In the genomic region with DNA sequence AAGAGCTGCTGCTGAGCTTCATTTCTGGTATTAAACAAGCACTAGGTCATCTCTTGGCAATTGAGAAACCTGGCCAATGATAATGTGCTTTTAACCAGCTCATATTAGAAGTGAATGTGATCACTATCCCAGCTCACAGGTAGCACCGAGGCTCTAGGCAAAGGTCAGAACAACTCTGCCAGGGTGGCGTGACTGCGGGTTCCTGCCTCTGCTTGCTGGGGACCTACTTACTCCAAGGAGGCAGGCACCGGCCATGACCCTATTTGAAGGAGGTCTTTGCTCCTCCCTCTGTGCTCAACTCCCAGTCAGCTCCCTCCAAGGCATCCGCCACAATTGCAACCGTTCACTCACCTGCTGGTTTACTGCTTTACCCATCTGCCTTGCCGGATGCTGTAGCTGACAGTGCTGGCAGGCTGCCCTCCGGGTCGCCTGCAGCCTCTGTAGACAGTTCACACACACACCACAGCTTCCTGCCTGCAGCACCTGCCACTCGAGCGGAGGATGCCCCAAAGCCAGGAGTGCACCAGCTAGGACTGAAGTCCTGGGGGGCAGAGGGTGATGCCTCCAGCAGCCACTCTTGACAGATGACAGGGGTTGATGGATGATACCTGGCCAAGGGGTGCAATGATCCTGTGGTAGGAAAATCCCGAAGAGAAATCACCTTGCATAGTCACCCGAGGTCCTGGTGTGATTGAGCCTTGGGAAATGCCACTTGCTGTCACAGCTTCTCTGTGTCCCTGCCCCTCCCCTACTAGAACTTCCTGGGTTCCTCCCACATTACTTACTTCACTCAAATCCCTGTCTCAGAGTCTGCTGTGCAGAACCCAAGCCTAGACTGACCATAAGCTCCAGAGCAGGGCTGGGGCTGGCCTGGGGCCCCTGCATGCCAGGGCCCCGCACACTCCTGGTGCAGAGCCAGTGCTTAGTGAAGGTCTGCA, we compare ENCODE assay signal across 10 cellular contexts. TPM values are rescaled to one million over a fixed set of nuclear protein-coding genes. Genes with fewer than 3 reads are reported as not detected.
DNase-seq lines count a peak whose midpoint lies in the region; ATAC-seq and TF ChIP-seq lines count a peak whose summit lies in the region.
"Had no signal": no experiment of that assay in that cellular context is flagged by ENCODE, and none has a peak within 500 bp of the region (broad histone marks: within the 10 kb centered on the region; RNA-seq: fewer than 3 reads in every experiment).

No MANE protein-coding gene starts in this region.

- no peak overlapping the region for H2BK120ac ChIP-seq in neuronal stem cell (ENCODE audit: low read depth, low read length)

- H3K9ac ChIP-seq in neuronal stem cell (ENCODE audit: low read depth, low read length, poor library complexity): no peak overlapping the region

- H3K4me2 ChIP-seq in neuronal stem cell (ENCODE audit: insufficient read depth, low read length, poor library complexity, severe bottlenecking): no peak overlapping the region

- CTCF ChIA-PET in activated CD8-positive, alpha-beta T cell treated with anti-CD3 and anti-CD28 coated beads, Interleukin-2, amount 10 ng/mL, durations not matched to agents 7 days and 5 days (lab: Charles Lee): interaction anchor here (0.8 to 2.1 kb wide), 8 partner anchors 13 to 308 kb away, joined by 3 to 8 read pairs (median 5); a partner anchor contains a TSS

- no peak for TF ChIP-seq EP300 in tibial nerve (IDR thresholded peaks at IDR 0.05)

- WGBS in neuronal stem cell (ENCODE audit: extremely low coverage in 2 of 2, insufficient read length in 2 of 2, insufficient replicate concordance in 1 of 2), 2 donors: no CpG with 5 or more reads among the region's 14 CpGs
- WGBS in tibial nerve, 2 donors: 52 to 53% methylated on average over 10 to 14 of the region's 14 CpGs

- no peak overlapping the region for H3K4ac ChIP-seq in neuronal stem cell (ENCODE audit: low read length)

- no peak overlapping the region for H2AK5ac ChIP-seq in neuronal stem cell (ENCODE audit: low read depth, low read length)

- H3K4me1 Mint-ChIP-seq in activated CD8-positive, alpha-beta T cell treated with anti-CD3 and anti-CD28 coated beads, Interleukin-2, amount 10 ng/mL, durations not matched to agents 7 days and 5 days (ENCODE audit: low read depth): peaks cover 26% of the 10 kb centered on the region

- POLR2A ChIA-PET in activated CD8-positive, alpha-beta T cell treated with anti-CD3 and anti-CD28 coated beads, Interleukin-2, amount 10 ng/mL, durations not matched to agents 7 days and 5 days (lab: Charles Lee): interaction anchor here (0.6 to 1.6 kb wide), 7 partner anchors 8 to 157 kb away, joined by 3 to 4 read pairs (median 3); a partner anchor contains a TSS

- H3K27ac Mint-ChIP-seq in activated CD8-positive, alpha-beta T cell treated with anti-CD3 and anti-CD28 coated beads, Interleukin-2, amount 10 ng/mL, durations not matched to agents 7 days and 5 days: peak overlapping the region; percentile 78

- no peak overlapping the region for H3K4me3 ChIP-seq in neuronal stem cell (ENCODE audit: low read length in 2 of 2)
- no peak overlapping the region for H3K4me3 ChIP-seq in tibial nerve
- H3K4me3 ChIP-seq: dorsolateral prefrontal cortex had no signal

- no peak overlapping the region for H3K23ac ChIP-seq in neuronal stem cell (ENCODE audit: low read depth, low read length, poor library complexity)

- no peak overlapping the region for H3K4me3 Mint-ChIP-seq in activated CD8-positive, alpha-beta T cell treated with anti-CD3 and anti-CD28 coated beads, Interleukin-2, amount 10 ng/mL, durations not matched to agents 7 days and 5 days

- H3K9me3 ChIP-seq in neuronal stem cell (replicated peaks in 1 of 2; ENCODE audit: control insufficient read depth in 2 of 2, insufficient read depth in 1 of 2, low read depth in 1 of 2, low read length in 2 of 2) (peaks cover 1 to 2% of the 10 kb centered on the region in 2 donors), tibial nerve (no peaks in the 10 kb centered on the region)

- no peak overlapping the region for H2AFZ ChIP-seq in neuronal stem cell (ENCODE audit: low read length)

- H3K9me3 Mint-ChIP-seq in activated CD8-positive, alpha-beta T cell treated with anti-CD3 and anti-CD28 coated beads, Interleukin-2, amount 10 ng/mL, durations not matched to agents 7 days and 5 days (ENCODE audit: insufficient read depth): no peaks in the 10 kb centered on the region

- H3K27me3 ChIP-seq in neuronal stem cell (ENCODE audit: control insufficient read depth in 3 of 3, insufficient read depth in 3 of 3, low read depth in 1 of 3, low read length in 3 of 3) (peaks cover 0 to 38% (median 11%) of the 10 kb centered on the region in 3 experiments), tibial nerve (peaks cover 0 to 39% of the 10 kb centered on the region in 2 donors)

- no peak for TF ChIP-seq POLR2A in tibial nerve (IDR thresholded peaks at IDR 0.05)

- TF ChIP-seq CTCF in tibial nerve (IDR thresholded peaks at IDR 0.05): no peak

- H3K79me1 ChIP-seq in neuronal stem cell (ENCODE audit: low read depth, low read length): no peaks in the 10 kb centered on the region

- H4K8ac ChIP-seq in neuronal stem cell (ENCODE audit: low read depth, low read length): no peak overlapping the region

- H3K4me1 ChIP-seq in neuronal stem cell (ENCODE audit: control insufficient read depth in 2 of 2, insufficient read depth in 1 of 2, low read depth in 1 of 2, low read length in 2 of 2): peaks cover 0 to 8% of the 10 kb centered on the region in 2 donors
- no peaks in the 10 kb centered on the region for H3K4me1 ChIP-seq in tibial nerve

- H3K27me3 Mint-ChIP-seq in activated CD8-positive, alpha-beta T cell treated with anti-CD3 and anti-CD28 coated beads, Interleukin-2, amount 10 ng/mL, durations not matched to agents 7 days and 5 days (ENCODE audit: low read depth): peaks cover 16% of the 10 kb centered on the region

- peak; percentile 44 for ATAC-seq in GM21360 (IDR thresholded peaks at IDR 0.05; ENCODE audit: unreplicated experiment)
- ATAC-seq in activated CD8-positive, alpha-beta T cell treated with anti-CD3 and anti-CD28 coated beads, Interleukin-2, amount 10 ng/mL, durations not matched to agents 7 days and 5 days: peak; percentile 98

- H2BK5ac ChIP-seq in neuronal stem cell (ENCODE audit: low read length): no peak overlapping the region

- H3K27ac ChIP-seq in neuronal stem cell (replicated peaks; ENCODE audit: low read length): no peak overlapping the region
- H3K27ac ChIP-seq in tibial nerve: no peak overlapping the region
- H3K27ac ChIP-seq: dorsolateral prefrontal cortex had no signal

- peak overlapping the region; percentile 76 for H3K18ac ChIP-seq in neuronal stem cell (ENCODE audit: low read length)

- no peak overlapping the region for H4K91ac ChIP-seq in neuronal stem cell (ENCODE audit: low read depth, low read length, poor library complexity)

- H2BK15ac ChIP-seq in neuronal stem cell (ENCODE audit: low read length): no peak overlapping the region

- H3K36me3 ChIP-seq in neuronal stem cell (replicated peaks in 1 of 2; ENCODE audit: control insufficient read depth in 2 of 2, insufficient read depth in 2 of 2, low read length in 2 of 2): no peaks in the 10 kb centered on the region
- H3K36me3 ChIP-seq in tibial nerve: no peaks in the 10 kb centered on the region

- DNase-seq in NCI-H146 (lab: John Stamatoyannopoulos, UW) (peak; percentile 83), neuronal stem cell (ENCODE audit: low spot score) (no peak), tibial nerve (ENCODE audit: low spot score in 2 of 2) (no peak), AG08396 (ENCODE audit: low spot score) (no peak), ecto neural progenitor cell (ENCODE audit: low spot score) (no peak), putamen (ENCODE audit: low spot score) (no peak)
- DNase-seq in activated CD8-positive, alpha-beta T cell treated with anti-CD3 and anti-CD28 coated beads, Interleukin-2, amount 10 ng/mL, durations not matched to agents 7 days and 5 days: peak; percentile 85

- no peak overlapping the region for H2BK12ac ChIP-seq in neuronal stem cell (ENCODE audit: low read length)

- H3K36me3 Mint-ChIP-seq in activated CD8-positive, alpha-beta T cell treated with anti-CD3 and anti-CD28 coated beads, Interleukin-2, amount 10 ng/mL, durations not matched to agents 7 days and 5 days (ENCODE audit: low read depth): no peaks in the 10 kb centered on the region

- H3K14ac ChIP-seq in neuronal stem cell (ENCODE audit: low read length): no peak overlapping the region

RNA-seq across cellular contexts. Expression of a gene that starts 8.8 kb away (rescaled TPM):
- total RNA-seq in activated CD8-positive, alpha-beta T cell treated with anti-CD3 and anti-CD28 coated beads, Interleukin-2, amount 10 ng/mL, durations not matched to agents 7 days and 5 days: not detected
- polyA plus RNA-seq in neuronal stem cell (2013, experiment 1 of 2): 0.73 TPM
- 0.78 TPM for polyA plus RNA-seq in neuronal stem cell (2013, experiment 2 of 2)
- total RNA-seq in tibial nerve: not detected
- total RNA-seq: renal cortical epithelial cell had no signal

RNA-seq across cellular contexts. Expression of a gene that starts 32.8 kb away (rescaled TPM):
- total RNA-seq in activated CD8-positive, alpha-beta T cell treated with anti-CD3 and anti-CD28 coated beads, Interleukin-2, amount 10 ng/mL, durations not matched to agents 7 days and 5 days: 10 to 100 TPM; 40.9 to 42.5 TPM
- polyA plus RNA-seq in neuronal stem cell (2013, experiment 1 of 2): 0.24 TPM
- polyA plus RNA-seq in neuronal stem cell (2013, experiment 2 of 2): 0.26 TPM
- 10 to 100 TPM; 38.5 to 55.5 (median 42.2) TPM for total RNA-seq in tibial nerve

Comparison
In these comparisons a context has a peak if more than half of its experiments do, and no peak if none do; other contexts are left out.
1. DNase-seq: peak in NCI-H146 (single experiment) and activated CD8-positive, alpha-beta T cell treated with anti-CD3 and anti-CD28 coated beads, Interleukin-2, amount 10 ng/mL, durations not matched to agents 7 days and 5 days (single experiment); none in neuronal stem cell (single experiment), tibial nerve (0 of 2), AG08396 (single experiment), ecto neural progenitor cell (single experiment) and putamen (single experiment).